8 cellular contexts compared by ENCODE assay signal in the genomic region with DNA sequence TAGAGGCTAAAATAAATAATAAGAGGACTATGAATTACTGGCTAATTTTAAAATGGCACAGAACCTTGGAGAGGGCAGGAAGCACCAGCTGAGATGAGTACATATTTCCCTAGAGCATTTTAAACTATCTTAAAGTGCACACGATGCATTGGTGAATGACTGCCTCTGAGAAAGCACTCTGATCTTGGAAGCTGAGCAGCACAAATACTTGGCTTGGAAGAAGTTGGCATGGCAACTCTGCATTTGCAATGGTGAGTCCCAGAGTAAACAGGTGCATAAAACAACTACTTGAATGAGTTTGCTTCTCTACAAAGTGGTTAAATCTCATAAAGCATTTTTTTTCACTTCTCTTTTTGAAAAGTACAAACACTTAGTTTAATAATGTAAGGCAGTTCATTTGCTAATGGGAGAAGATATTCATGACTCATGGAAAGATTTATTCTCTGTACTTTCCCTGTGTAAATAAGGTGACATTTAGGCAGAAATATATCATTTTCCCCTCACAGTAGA.
DNase-seq lines count a peak whose midpoint lies in the region; ATAC-seq and FAIRE-seq lines count a peak whose summit lies in the region.

No MANE protein-coding gene starts in this region.

- CTCF ChIA-PET in activated CD4-positive, alpha-beta T cell treated with anti-CD3 and anti-CD28 coated beads for 36 hours (lab: Charles Lee), result no interaction called here

- POLR2A ChIA-PET in activated CD4-positive, alpha-beta T cell treated with anti-CD3 and anti-CD28 coated beads for 36 hours (lab: Charles Lee), result no interaction called here

- H3K27me3 Mint-ChIP-seq in activated CD4-positive, alpha-beta T cell treated with anti-CD3 and anti-CD28 coated beads for 36 hours, result peaks cover 2% of the 10 kb centered on the region

- FAIRE-seq in urothelium cell line (lab: Jason Lieb, UNC), result no peak

- no peaks in the 10 kb centered on the region for H3K4me1 Mint-ChIP-seq in activated CD4-positive, alpha-beta T cell treated with anti-CD3 and anti-CD28 coated beads for 36 hours

- H3K4me3 Mint-ChIP-seq in activated CD4-positive, alpha-beta T cell treated with anti-CD3 and anti-CD28 coated beads for 36 hours, result no peak overlapping the region

- DNase-seq in COR-L47 (lab: John Stamatoyannopoulos, UW) (peak; percentile 43), NCI-H446 treated with DMSO at 0.1 percent for 48 hours (lab: John Stamatoyannopoulos, UW) (peak; percentile 39), NCI-H2196 (lab: John Stamatoyannopoulos, UW; ENCODE audit: unreplicated experiment) (no peak), AG08395 (ENCODE audit: low spot score) (no peak), urothelium cell line (ENCODE audit: low spot score) (no peak)
- DNase-seq in activated CD4-positive, alpha-beta T cell treated with anti-CD3 and anti-CD28 coated beads for 36 hours, result no peak

- no peaks in the 10 kb centered on the region for H3K36me3 Mint-ChIP-seq in activated CD4-positive, alpha-beta T cell treated with anti-CD3 and anti-CD28 coated beads for 36 hours (ENCODE audit: low read depth)

- H3K9me3 Mint-ChIP-seq in activated CD4-positive, alpha-beta T cell treated with anti-CD3 and anti-CD28 coated beads for 36 hours (ENCODE audit: low read depth), result no peaks in the 10 kb centered on the region

- intact Hi-C loops in activated CD4-positive, alpha-beta T cell treated with anti-CD3 and anti-CD28 coated beads for 36 hours (cut with DNase I, micrococcal nuclease), result no loop called here

- peak; percentile 92 for ATAC-seq in GM19438 (IDR thresholded peaks at IDR 0.05; ENCODE audit: low read depth, unreplicated experiment)
- ATAC-seq in HG03045 (IDR thresholded peaks at IDR 0.05; ENCODE audit: unreplicated experiment), result peak; percentile 93
- no peak for ATAC-seq in activated CD4-positive, alpha-beta T cell treated with anti-CD3 and anti-CD28 coated beads for 36 hours

- H3K27ac Mint-ChIP-seq in activated CD4-positive, alpha-beta T cell treated with anti-CD3 and anti-CD28 coated beads for 36 hours, result no peak overlapping the region

Comparison
In these comparisons a context has a peak if more than half of its experiments do, and no peak if none do; other contexts are left out.
1. DNase-seq: peak in COR-L47 (single experiment) and NCI-H446 treated with DMSO at 0.1 percent for 48 hours (single experiment); none in NCI-H2196 (single experiment), AG08395 (single experiment), activated CD4-positive, alpha-beta T cell treated with anti-CD3 and anti-CD28 coated beads for 36 hours (single experiment) and urothelium cell line (single experiment).